In genomic region chr22:20582520-20583361, GRCh38 we compare ENCODE assay signal across 18 cellular contexts.
"Had no signal": no experiment of that assay in that cellular context is flagged by ENCODE, and none has a peak within 500 bp of the region (broad histone marks: within the 10 kb centered on the region; RNA-seq: fewer than 3 reads in every experiment).

No MANE protein-coding gene starts in this region.

- ATAC-seq: esophagus mucosa; gastrocnemius medialis; natural killer cell treated with Interleukin-12 subunit alpha and Interleukin-12 subunit beta and Interleukin-15 and Interleukin-18, amount 100 ng/mL, for 72 hours had no signal

- H3K4me1 Mint-ChIP-seq: mesothelial cell of epicardium had no signal

- H3K9me3 ChIP-seq: gastrocnemius medialis had no signal

- H3K9me3 Mint-ChIP-seq: activated CD4-positive, alpha-beta T cell treated with anti-CD3 and anti-CD28 coated beads, Interleukin-2, amount 10 ng/mL, durations not matched to agents 24 days and 14 days; activated CD8-positive, alpha-beta T cell treated with anti-CD3 and anti-CD28 coated beads for 36 hours; activated T-helper 1 cell treated with anti-CD3 and anti-CD28 coated beads, Interleukin-12 subunit alpha, Interleukin-12 subunit beta, Interleukin-2, Interleukin-4 antibody, amounts not matched to agents 30 ng/mL and 10 ng/mL and 1 ng/mL, durations not matched to agents 14 hours and 24 hours and 36 hours; mesothelial cell of epicardium; natural killer cell treated with Interleukin-12 subunit alpha and Interleukin-12 subunit beta and Interleukin-15 and Interleukin-18, amount 100 ng/mL, for 72 hours; stimulated activated naive CD8-positive, alpha-beta T cell treated with anti-CD3 and anti-CD28 coated beads, Interleukin-15, Interleukin-2, amounts not matched to agents 100 ng/mL and 50 ng/mL, for 24 hours; type B pancreatic cell had no signal

- H3K4me3 ChIP-seq: gastrocnemius medialis, lung had no signal

- H3K36me3 Mint-ChIP-seq: natural killer cell treated with Interleukin-12 subunit alpha and Interleukin-12 subunit beta and Interleukin-15 and Interleukin-18, amount 100 ng/mL, for 72 hours had no signal

- H3K27me3 ChIP-seq: brain microvascular endothelial cell, gastrocnemius medialis had no signal

- DNase-seq: activated CD4-positive, alpha-beta T cell treated with anti-CD3 and anti-CD28 coated beads, Interleukin-2, amount 10 ng/mL, durations not matched to agents 24 days and 14 days; activated CD8-positive, alpha-beta T cell treated with anti-CD3 and anti-CD28 coated beads for 36 hours; activated gamma-delta T cell treated with Interleukin-2 at 50 U/mL for 16 hours; brain microvascular endothelial cell; cortex of kidney; effector CD4-positive, alpha-beta T cell; gastrocnemius medialis; stimulated activated CD4-positive, alpha-beta T cell treated with anti-CD3 and anti-CD28 coated beads, Interleukin-12 subunit alpha, Interleukin-12 subunit beta, amount 100 ng/mL, for 4 hours; stimulated activated CD4-positive, alpha-beta T cell treated with anti-CD3 and anti-CD28 coated beads, Interleukin-1b, Interleukin-23, amount 100 ng/mL, for 48 hours; stimulated activated CD8-positive, alpha-beta memory T cell treated with anti-CD3 and anti-CD28 coated beads, Interleukin-4, amount 100 ng/mL, for 48 hours; T-helper 9 cell had no signal

- H3K4me3 Mint-ChIP-seq: activated CD4-positive, alpha-beta T cell treated with anti-CD3 and anti-CD28 coated beads, Interleukin-2, amount 10 ng/mL, durations not matched to agents 24 days and 14 days; activated CD8-positive, alpha-beta T cell treated with anti-CD3 and anti-CD28 coated beads for 36 hours; activated T-helper 1 cell treated with anti-CD3 and anti-CD28 coated beads, Interleukin-12 subunit alpha, Interleukin-12 subunit beta, Interleukin-2, Interleukin-4 antibody, amounts not matched to agents 30 ng/mL and 10 ng/mL and 1 ng/mL, durations not matched to agents 14 hours and 24 hours and 36 hours; mesothelial cell of epicardium; natural killer cell treated with Interleukin-12 subunit alpha and Interleukin-12 subunit beta and Interleukin-15 and Interleukin-18, amount 100 ng/mL, for 72 hours; stimulated activated naive CD8-positive, alpha-beta T cell treated with anti-CD3 and anti-CD28 coated beads, Interleukin-15, Interleukin-2, amounts not matched to agents 100 ng/mL and 50 ng/mL, for 24 hours; type B pancreatic cell had no signal

- H3K27ac Mint-ChIP-seq: activated CD4-positive, alpha-beta T cell treated with anti-CD3 and anti-CD28 coated beads, Interleukin-2, amount 10 ng/mL, durations not matched to agents 24 days and 14 days; activated CD8-positive, alpha-beta T cell treated with anti-CD3 and anti-CD28 coated beads for 36 hours; activated T-helper 1 cell treated with anti-CD3 and anti-CD28 coated beads, Interleukin-12 subunit alpha, Interleukin-12 subunit beta, Interleukin-2, Interleukin-4 antibody, amounts not matched to agents 30 ng/mL and 10 ng/mL and 1 ng/mL, durations not matched to agents 14 hours and 24 hours and 36 hours; mesothelial cell of epicardium; natural killer cell treated with Interleukin-12 subunit alpha and Interleukin-12 subunit beta and Interleukin-15 and Interleukin-18, amount 100 ng/mL, for 72 hours; stimulated activated naive CD8-positive, alpha-beta T cell treated with anti-CD3 and anti-CD28 coated beads, Interleukin-15, Interleukin-2, amounts not matched to agents 100 ng/mL and 50 ng/mL, for 24 hours; type B pancreatic cell had no signal

- H3K27ac ChIP-seq: brain microvascular endothelial cell, gastrocnemius medialis had no signal

- H3K27me3 Mint-ChIP-seq: activated CD4-positive, alpha-beta T cell treated with anti-CD3 and anti-CD28 coated beads, Interleukin-2, amount 10 ng/mL, durations not matched to agents 24 days and 14 days; activated CD8-positive, alpha-beta T cell treated with anti-CD3 and anti-CD28 coated beads for 36 hours; natural killer cell treated with Interleukin-12 subunit alpha and Interleukin-12 subunit beta and Interleukin-15 and Interleukin-18, amount 100 ng/mL, for 72 hours; stimulated activated naive CD8-positive, alpha-beta T cell treated with anti-CD3 and anti-CD28 coated beads, Interleukin-15, Interleukin-2, amounts not matched to agents 100 ng/mL and 50 ng/mL, for 24 hours; type B pancreatic cell had no signal
